8 cellular contexts compared by ENCODE assay signal in genomic region chr2:197706839-197707207, GRCh38. TPM values are rescaled to one million over a fixed set of nuclear protein-coding genes. Genes with fewer than 3 reads are reported as not detected.
A peak's percentile ranks its signal among the peaks of the same experiment; 100 is the strongest.
DNase-seq lines count a peak whose midpoint lies in the region; ATAC-seq and TF ChIP-seq lines count a peak whose summit lies in the region.

No MANE protein-coding gene starts in this region.

- intact Hi-C loops in adrenal gland (cut with DNase I) = loop anchor here in 1 of 2 donors (5.0 kb wide), 1 partner anchor 70 kb away; no protein-coding TSS in a partner anchor

- H3K9me3 ChIP-seq in HAP-1 (no peaks in the 10 kb centered on the region), adrenal gland (replicated peaks in 1 of 3) (no peaks in the 10 kb centered on the region)

- H3K4me3 ChIP-seq in HAP-1 = peak overlapping the region; percentile 81
- peak overlapping the region; percentile 87 for H3K4me3 ChIP-seq in fibroblast of the aortic adventitia (ENCODE audit: low read depth, low read length)
- peak overlapping the region; percentile 91 for H3K4me3 ChIP-seq in skeletal muscle cell (ENCODE audit: low read depth, low read length)
- peak overlapping the region in 1 of 4 donors; percentile 84 for H3K4me3 ChIP-seq in adrenal gland

- no peak for TF ChIP-seq CTCF in fibroblast of the aortic adventitia (IDR thresholded peaks at IDR 0.05; ENCODE audit: insufficient read depth, low read length)
- TF ChIP-seq CTCF in adrenal gland (IDR thresholded peaks at IDR 0.05) = no peak

- H3K36me3 ChIP-seq in HAP-1 (replicated peaks) (peaks cover 6% of the 10 kb centered on the region), adrenal gland (replicated peaks in 1 of 2) (no peaks in the 10 kb centered on the region)

- 31 to 57% (median 47%) methylated on average over 4 to 5 of the region's 5 CpGs for WGBS in adrenal gland, 4 donors

- ATAC-seq in SK-N-SH treated with all-trans-retinoic acid at 6 μM for 48 hours (peak; percentile 7), HG03342 (IDR thresholded peaks at IDR 0.05; ENCODE audit: unreplicated experiment) (no peak), HG02884 (IDR thresholded peaks at IDR 0.05; ENCODE audit: unreplicated experiment) (no peak)

- no peak overlapping the region for H3K27ac ChIP-seq in adrenal gland

- peaks cover 9% of the 10 kb centered on the region for H3K4me1 ChIP-seq in HAP-1
- peaks cover 14 to 41% of the 10 kb centered on the region in 2 donors for H3K4me1 ChIP-seq in adrenal gland (replicated peaks in 1 of 2)

- DNase-seq in HAP-1 (ENCODE audit: low spot score in 2 of 2) (peak in 1 of 2 experiments; percentile 17), fibroblast of the aortic adventitia (ENCODE audit: low read depth) (no peak), skeletal muscle cell (ENCODE audit: low read depth) (no peak), SW 1271 (lab: John Stamatoyannopoulos, UW) (no peak), adrenal gland (no peak)

- no peaks in the 10 kb centered on the region for H3K27me3 ChIP-seq in HAP-1 (ENCODE audit: low read depth)
- H3K27me3 ChIP-seq in adrenal gland = no peaks in the 10 kb centered on the region

- in situ Hi-C loops in HAP-1 (cut with MboI; ENCODE audit: low sequenced_read_pairs) = loop anchor here (10.0 kb wide), 2 partner anchors 192 to 272 kb away; partner anchors contain the start of genes MOB4 and SF3B1

- no peak for TF ChIP-seq POLR2A in adrenal gland (IDR thresholded peaks at IDR 0.05)

TF ChIP-seq in SK-N-SH treated with all-trans-retinoic acid at 6 μM for 48 hours, 23 proteins besides CTCF, POLR2A, EP300 and RAD21:
- TF ChIP-seq, protein P1, sequence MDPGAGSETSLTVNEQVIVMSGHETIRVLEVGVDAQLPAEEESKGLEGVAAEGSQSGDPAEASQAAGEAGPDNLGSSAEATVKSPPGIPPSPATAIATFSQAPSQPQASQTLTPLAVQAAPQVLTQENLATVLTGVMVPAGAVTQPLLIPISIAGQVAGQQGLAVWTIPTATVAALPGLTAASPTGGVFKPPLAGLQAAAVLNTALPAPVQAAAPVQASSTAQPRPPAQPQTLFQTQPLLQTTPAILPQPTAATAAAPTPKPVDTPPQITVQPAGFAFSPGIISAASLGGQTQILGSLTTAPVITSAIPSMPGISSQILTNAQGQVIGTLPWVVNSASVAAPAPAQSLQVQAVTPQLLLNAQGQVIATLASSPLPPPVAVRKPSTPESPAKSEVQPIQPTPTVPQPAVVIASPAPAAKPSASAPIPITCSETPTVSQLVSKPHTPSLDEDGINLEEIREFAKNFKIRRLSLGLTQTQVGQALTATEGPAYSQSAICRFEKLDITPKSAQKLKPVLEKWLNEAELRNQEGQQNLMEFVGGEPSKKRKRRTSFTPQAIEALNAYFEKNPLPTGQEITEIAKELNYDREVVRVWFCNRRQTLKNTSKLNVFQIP (CRISPR knock-in tag; IDR thresholded peaks at IDR 0.05; ENCODE audit: borderline replicate concordance, low read depth) = no peak
- TF ChIP-seq, protein P2, sequence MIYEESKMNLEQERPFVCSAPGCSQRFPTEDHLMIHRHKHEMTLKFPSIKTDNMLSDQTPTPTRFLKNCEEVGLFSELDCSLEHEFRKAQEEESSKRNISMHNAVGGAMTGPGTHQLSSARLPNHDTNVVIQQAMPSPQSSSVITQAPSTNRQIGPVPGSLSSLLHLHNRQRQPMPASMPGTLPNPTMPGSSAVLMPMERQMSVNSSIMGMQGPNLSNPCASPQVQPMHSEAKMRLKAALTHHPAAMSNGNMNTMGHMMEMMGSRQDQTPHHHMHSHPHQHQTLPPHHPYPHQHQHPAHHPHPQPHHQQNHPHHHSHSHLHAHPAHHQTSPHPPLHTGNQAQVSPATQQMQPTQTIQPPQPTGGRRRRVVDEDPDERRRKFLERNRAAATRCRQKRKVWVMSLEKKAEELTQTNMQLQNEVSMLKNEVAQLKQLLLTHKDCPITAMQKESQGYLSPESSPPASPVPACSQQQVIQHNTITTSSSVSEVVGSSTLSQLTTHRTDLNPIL (CRISPR knock-in tag; IDR thresholded peaks at IDR 0.05; ENCODE audit: low read depth) = no peak
- TF ChIP-seq ESRRG (CRISPR knock-in tag; IDR thresholded peaks at IDR 0.05) (no peak), TSHZ2 (CRISPR knock-in tag; IDR thresholded peaks at IDR 0.05) (no peak), ZNF70 (CRISPR knock-in tag; IDR thresholded peaks at IDR 0.05) (no peak), ARNTL (CRISPR knock-in tag; IDR thresholded peaks at IDR 0.05; ENCODE audit: borderline replicate concordance, low read depth) (no peak), BACH2 (CRISPR knock-in tag; IDR thresholded peaks at IDR 0.05; ENCODE audit: borderline replicate concordance) (no peak), TCF4 (CRISPR knock-in tag; IDR thresholded peaks at IDR 0.05; ENCODE audit: borderline replicate concordance) (no peak), OSR1 (CRISPR knock-in tag; IDR thresholded peaks at IDR 0.05) (no peak), CSRNP3 (CRISPR knock-in tag; IDR thresholded peaks at IDR 0.05) (no peak), ISL1 (CRISPR knock-in tag; IDR thresholded peaks at IDR 0.05) (no peak), ZNF565 (CRISPR knock-in tag; conservative IDR thresholded peaks at IDR 0.05; ENCODE audit: low read depth) (no peak), SNAI2 (CRISPR knock-in tag; IDR thresholded peaks at IDR 0.05) (no peak), ZNF8 (CRISPR knock-in tag; IDR thresholded peaks at IDR 0.05) (no peak), ZFP3 (CRISPR knock-in tag; IDR thresholded peaks at IDR 0.05) (no peak), TOX (CRISPR knock-in tag; IDR thresholded peaks at IDR 0.05; ENCODE audit: borderline replicate concordance) (no peak), GLIS3 (CRISPR knock-in tag; IDR thresholded peaks at IDR 0.05) (no peak)
- TF ChIP-seq, protein P3, sequence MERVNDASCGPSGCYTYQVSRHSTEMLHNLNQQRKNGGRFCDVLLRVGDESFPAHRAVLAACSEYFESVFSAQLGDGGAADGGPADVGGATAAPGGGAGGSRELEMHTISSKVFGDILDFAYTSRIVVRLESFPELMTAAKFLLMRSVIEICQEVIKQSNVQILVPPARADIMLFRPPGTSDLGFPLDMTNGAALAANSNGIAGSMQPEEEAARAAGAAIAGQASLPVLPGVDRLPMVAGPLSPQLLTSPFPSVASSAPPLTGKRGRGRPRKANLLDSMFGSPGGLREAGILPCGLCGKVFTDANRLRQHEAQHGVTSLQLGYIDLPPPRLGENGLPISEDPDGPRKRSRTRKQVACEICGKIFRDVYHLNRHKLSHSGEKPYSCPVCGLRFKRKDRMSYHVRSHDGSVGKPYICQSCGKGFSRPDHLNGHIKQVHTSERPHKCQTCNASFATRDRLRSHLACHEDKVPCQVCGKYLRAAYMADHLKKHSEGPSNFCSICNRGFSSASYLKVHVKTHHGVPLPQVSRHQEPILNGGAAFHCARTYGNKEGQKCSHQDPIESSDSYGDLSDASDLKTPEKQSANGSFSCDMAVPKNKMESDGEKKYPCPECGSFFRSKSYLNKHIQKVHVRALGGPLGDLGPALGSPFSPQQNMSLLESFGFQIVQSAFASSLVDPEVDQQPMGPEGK (CRISPR knock-in tag; IDR thresholded peaks at IDR 0.05; ENCODE audit: borderline replicate concordance) = no peak

RNA-seq across cellular contexts. Expression of gene MARS2, which starts 1.7 kb away (rescaled TPM):
- 1.6 and 3.5 TPM in 2 replicates for total RNA-seq in fibroblast of the aortic adventitia (ENCODE audit: low replicate concordance)
- 10 to 100 TPM in 4 of 8 donors, 1 to 10 TPM in 4; 7.0 to 24.9 (median 10.3) TPM for total RNA-seq in adrenal gland
- polyA plus RNA-seq in adrenal gland = 10 to 100 TPM in 1 of 3 donors, 1 to 10 TPM in 2; 1.1 to 14.8 (median 2.0) TPM

RNA-seq across cellular contexts. Expression of gene RFTN2, which starts 31.4 kb away (rescaled TPM):
- 6.4 and 16.4 TPM in 2 replicates for total RNA-seq in fibroblast of the aortic adventitia (ENCODE audit: low replicate concordance)
- 10 to 100 TPM in 5 of 8 donors, 1 to 10 TPM in 3; 2.1 to 15.8 (median 11.2) TPM for total RNA-seq in adrenal gland
- 1 to 10 TPM; 1.2 to 2.2 (median 1.9) TPM for polyA plus RNA-seq in adrenal gland
